In the genomic region with DNA sequence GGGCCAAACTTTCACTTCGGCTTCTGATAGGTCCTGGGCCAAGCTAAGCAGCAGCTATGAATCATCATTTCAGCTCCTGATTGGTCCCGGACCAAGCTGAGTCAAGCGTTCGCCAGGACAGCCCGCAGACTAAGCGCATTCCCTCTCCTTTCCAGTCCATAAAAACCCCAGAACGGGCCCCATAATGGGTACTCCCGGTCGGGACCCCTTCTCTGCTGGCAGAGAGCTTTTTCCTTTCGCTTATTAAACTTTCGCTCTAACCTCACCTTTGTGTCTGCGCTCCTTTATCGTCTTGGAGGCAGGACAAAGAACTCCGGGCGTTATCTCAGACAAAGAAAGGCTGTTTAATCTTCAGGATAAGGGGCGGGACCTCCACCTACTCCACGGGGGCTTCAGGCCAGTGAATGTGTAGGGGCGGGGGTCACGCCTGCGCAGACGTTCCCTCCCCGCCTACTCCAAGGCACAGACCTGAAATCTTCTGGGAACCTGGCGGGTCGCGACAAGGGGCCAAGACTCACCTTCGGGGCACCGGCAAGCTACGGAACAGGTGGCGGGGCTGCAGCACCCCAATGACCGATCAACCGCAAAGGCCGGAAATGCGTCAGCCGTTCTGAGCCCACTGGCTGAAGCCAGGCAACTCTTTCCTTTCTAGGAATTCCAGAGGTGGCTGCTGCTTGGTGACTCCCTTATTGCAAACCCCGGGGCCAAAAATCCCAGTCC, we compare ENCODE assay signal across 7 cellular contexts.
DNase-seq lines count a peak whose midpoint lies in the region; ATAC-seq and TF ChIP-seq lines count a peak whose summit lies in the region.

ZSCAN31 (minus strand) TSS at position 585 of the 720 bp plus-strand sequence. CDS start 6,465 bp downstream, outside the sequence.

- H3K4me3 Mint-ChIP-seq in central memory CD8-positive, alpha-beta T cell, result no peak within 1 kb of the TSS

- TF ChIP-seq POLR2A in GM18526 (IDR thresholded peaks at IDR 0.05; ENCODE audit: extremely low read depth, insufficient read length), result peak; percentile 48

- ATAC-seq in HG03060 (IDR thresholded peaks at IDR 0.05; ENCODE audit: low read depth, unreplicated experiment), result peak; percentile 78
- ATAC-seq in central memory CD8-positive, alpha-beta T cell (replicated peaks; ENCODE audit: extremely low read depth, poor library complexity, severe bottlenecking), result peak; percentile 93

- H3K36me3 Mint-ChIP-seq in central memory CD8-positive, alpha-beta T cell (ENCODE audit: insufficient read depth), result no peaks in the 10 kb centered on the region

- H3K9me3 Mint-ChIP-seq in central memory CD8-positive, alpha-beta T cell, result peaks cover 6% of the 10 kb centered on the region

- H3K27me3 Mint-ChIP-seq in central memory CD8-positive, alpha-beta T cell, result peaks cover 8% of the 10 kb centered on the region

- DNase-seq in NCI-H2171 treated with DMSO at 0.1 percent for 48 hours (lab: John Stamatoyannopoulos, UW) (peak; percentile 76), iris pigment epithelial cell (ENCODE audit: low read depth) (peak; percentile 99)
- DNase-seq in activated CD4-positive, CD25-positive, alpha-beta regulatory T cell treated with anti-CD3 and anti-CD28 coated beads, Interleukin-2, amount 50 U/mL, for 16 hours (ENCODE audit: low read depth, low spot score), result peak; percentile 64
- DNase-seq in central memory CD8-positive, alpha-beta T cell (ENCODE audit: low spot score in 2 of 2), result peak; percentile 53 to 74
- peak; percentile 56 to 61 for DNase-seq in stimulated activated CD4-positive, alpha-beta T cell treated with anti-CD3 and anti-CD28 coated beads, Interleukin-12 subunit alpha, Interleukin-12 subunit beta, amount 100 ng/mL, for 24 hours (ENCODE audit: low read depth in 2 of 2)

- no peak within 1 kb of the TSS for H3K27ac Mint-ChIP-seq in central memory CD8-positive, alpha-beta T cell (ENCODE audit: low read depth)

- H3K4me1 Mint-ChIP-seq in central memory CD8-positive, alpha-beta T cell, result peaks cover 11% of the 10 kb centered on the region

Comparison
In these comparisons a context has a peak if more than half of its experiments do, and no peak if none do; other contexts are left out.
1. Peak in every context shown above with its lines: DNase-seq and ATAC-seq.